Comparison of ENCODE assay signal across 26 cellular contexts in the genomic region with DNA sequence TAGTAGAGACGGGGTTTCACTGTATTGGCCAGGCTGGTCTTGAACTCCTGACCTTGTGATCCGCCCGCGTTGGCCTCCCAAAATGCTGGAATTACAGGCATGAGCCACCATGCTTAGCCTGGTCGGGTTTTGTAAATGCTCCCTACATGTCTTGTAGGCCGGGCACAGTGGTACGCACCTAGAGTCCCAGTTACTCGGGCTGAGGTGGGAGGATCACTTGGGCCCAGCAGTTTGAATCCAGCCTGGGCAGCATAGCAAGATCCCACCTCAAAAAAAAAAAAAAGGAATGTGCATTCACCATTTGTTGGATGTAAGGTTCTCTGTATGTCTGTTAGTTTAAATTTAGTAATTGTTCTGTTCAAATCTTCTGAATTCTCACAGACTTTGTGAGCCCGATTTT.
DNase-seq lines count a peak whose midpoint lies in the region; ATAC-seq, FAIRE-seq and TF ChIP-seq lines count a peak whose summit lies in the region.
"Had no signal": no experiment of that assay in that cellular context is flagged by ENCODE, and none has a peak within 500 bp of the region (broad histone marks: within the 10 kb centered on the region; RNA-seq: fewer than 3 reads in every experiment).

No MANE protein-coding gene starts in this region.

- dilution Hi-C loops in keratinocyte (cut with MboI; ENCODE audit: extremely low pct_ligation_motif_present, low sequenced_read_pairs) = no loop called here

- H3K36me3 ChIP-seq in HEK293 (ENCODE audit: control insufficient read depth in 2 of 2, insufficient read depth in 1 of 2, low read length in 2 of 2) = no peaks in the 10 kb centered on the region
- no peaks in the 10 kb centered on the region for H3K36me3 ChIP-seq in Karpas-422 (ENCODE audit: insufficient read depth, low read length)
- H3K36me3 ChIP-seq in K562 (ENCODE audit: control insufficient read depth, insufficient read depth, low read length) = no peaks in the 10 kb centered on the region
- peaks cover 0 to 11% of the 10 kb centered on the region in 2 experiments for H3K36me3 ChIP-seq in keratinocyte (ENCODE audit: control insufficient read depth in 2 of 2, extremely low read depth in 1 of 2, insufficient read depth in 2 of 2, low read length in 2 of 2)
- H3K36me3 ChIP-seq: BE2C had no signal

- H3K4me1 ChIP-seq in HEK293 (ENCODE audit: control insufficient read depth, insufficient read depth, low read length) = no peaks in the 10 kb centered on the region
- H3K4me1 ChIP-seq in Karpas-422 (ENCODE audit: low read length) = peaks cover 32% of the 10 kb centered on the region
- peaks cover 0 to 8% of the 10 kb centered on the region in 2 experiments; a peak in 4 of 5 replicates for H3K4me1 ChIP-seq in K562 (replicated peaks in 1 of 2; ENCODE audit: control insufficient read depth in 2 of 2, insufficient read depth in 2 of 2, low read length in 2 of 2)
- peaks cover 27% of the 10 kb centered on the region for H3K4me1 ChIP-seq in keratinocyte (ENCODE audit: control insufficient read depth, extremely low read depth, insufficient read depth, low read length)
- H3K4me1 ChIP-seq: BE2C had no signal

- intact Hi-C loops in K562 (cut with micrococcal nuclease) = no loop called here

- ATAC-seq in K562 = no peak
- no peak for ATAC-seq in GM21576 (IDR thresholded peaks at IDR 0.05; ENCODE audit: unreplicated experiment)
- ATAC-seq in HG03457 (IDR thresholded peaks at IDR 0.05; ENCODE audit: unreplicated experiment) = no peak
- ATAC-seq: GM12878 had no signal

- in situ Hi-C loops in K562 (cut with MboI) = no loop called here

- H3K79me2 ChIP-seq in Karpas-422 (ENCODE audit: low read length) (0 out of 2 replicates have a peak, but pooled peaks cover 5% of the 10 kb centered on the region), K562 (ENCODE audit: control insufficient read depth, insufficient read depth, low read length) (no peaks in the 10 kb centered on the region), keratinocyte (ENCODE audit: control insufficient read depth, insufficient read depth, low read length) (no peaks in the 10 kb centered on the region)

- H3K9me3 ChIP-seq in HEK293 (ENCODE audit: control insufficient read depth, insufficient read depth, low read depth, low read length) = no peaks in the 10 kb centered on the region
- H3K9me3 ChIP-seq in Karpas-422 (ENCODE audit: low read length) = peaks cover 3% of the 10 kb centered on the region; the same call in 1 of the 2 replicates
- no peaks in the 10 kb centered on the region for H3K9me3 ChIP-seq in K562 (replicated peaks; ENCODE audit: control insufficient read depth, insufficient read depth, low read depth, low read length)
- H3K9me3 ChIP-seq in keratinocyte (ENCODE audit: control insufficient read depth, low read depth, low read length) = no peaks in the 10 kb centered on the region
- H3K9me3 ChIP-seq: BE2C had no signal

- no peaks in the 10 kb centered on the region for H3K9me2 ChIP-seq in Karpas-422 (replicated peaks; ENCODE audit: insufficient read depth, low read length)

- H3K4me2 ChIP-seq in Karpas-422 (ENCODE audit: low read depth, low read length, poor library complexity, severe bottlenecking) = peak overlapping the region; percentile 68
- no peak overlapping the region for H3K4me2 ChIP-seq in K562 (ENCODE audit: insufficient read depth, low read length)
- H3K4me2 ChIP-seq in keratinocyte (ENCODE audit: control insufficient read depth, extremely low read depth, insufficient read depth, low read depth, low read length) = no peak overlapping the region
- H3K4me2 ChIP-seq: BLaER1 had no signal

- CTCF ChIA-PET in HEK293 (lab: Yijun Ruan, JAX) (no interaction called here), K562 (lab: Yijun Ruan, JAX; ENCODE audit: low intra/inter-chr PET ratio) (no interaction called here)

- H2AFZ ChIP-seq in Karpas-422 (ENCODE audit: low read length) (no peak overlapping the region), K562 (ENCODE audit: low read depth, low read length) (no peak overlapping the region), keratinocyte (ENCODE audit: control insufficient read depth, low read length) (no peak overlapping the region)

- POLR2A ChIA-PET in HEK293 (lab: Yijun Ruan, JAX) = no interaction called here
- POLR2A ChIA-PET in K562 (lab: Yijun Ruan, JAX) = interaction anchor here (0.9 kb wide), 1 partner anchor 43 kb away, joined by 4 read pairs; no protein-coding TSS in a partner anchor

- no peak for TF ChIP-seq RAD21 in K562 (CRISPR knock-in tag; conservative IDR thresholded peaks at IDR 0.05 in 1 of 2, IDR thresholded peaks at IDR 0.05 in 1 of 2)

- H3K9ac ChIP-seq in Karpas-422 (ENCODE audit: low read length) (no peak overlapping the region), K562 (ENCODE audit: insufficient read depth in 1 of 2, low read depth in 2 of 2, low read length in 2 of 2) (no peak overlapping the region), keratinocyte (ENCODE audit: control insufficient read depth, extremely low read depth, insufficient read depth, low read length) (no peak overlapping the region)
- H3K9ac ChIP-seq: BLaER1 had no signal

- H4K20me1 ChIP-seq in Karpas-422 (ENCODE audit: insufficient read depth, low read depth, low read length) = no peaks in the 10 kb centered on the region
- no peaks in the 10 kb centered on the region for H4K20me1 ChIP-seq in K562 (replicated peaks; ENCODE audit: control insufficient read depth, insufficient read depth, low read length)
- H4K20me1 ChIP-seq in keratinocyte (ENCODE audit: control insufficient read depth, extremely low read depth, insufficient read depth, low read length) = no peaks in the 10 kb centered on the region
- H4K20me1 ChIP-seq: BLaER1 had no signal

- FAIRE-seq in K562 (lab: Jason Lieb, UNC) = no peak
- peak; percentile 56 for FAIRE-seq in keratinocyte (lab: Jason Lieb, UNC)
- FAIRE-seq: A204.1, GM12878, GM12892, GM18507 had no signal

- H3K4me3 ChIP-seq in HEK293 (ENCODE audit: low read depth, low read length) (no peak overlapping the region), Karpas-422 (ENCODE audit: low read length) (no peak overlapping the region), K562 (no peak overlapping the region), keratinocyte (ENCODE audit: control insufficient read depth in 2 of 3, extremely low read depth in 1 of 3, insufficient read depth in 2 of 3, low read depth in 1 of 3, low read length in 3 of 3) (no peak overlapping the region)
- H3K4me3 ChIP-seq: BLaER1, GM12878 had no signal

- no peak for TF ChIP-seq POLR2A in K562 (conservative IDR thresholded peaks at IDR 0.05)

- TF ChIP-seq CTCF in HEK293 (tag by site-specific recombination; IDR thresholded peaks at IDR 0.05) (no peak), K562 (IDR thresholded peaks at IDR 0.05 in 2 of 3, conservative IDR thresholded peaks at IDR 0.05 in 1 of 3; ENCODE audit: insufficient read depth in 2 of 3, low read depth in 1 of 3, low read length in 3 of 3) (no peak), keratinocyte (optimal IDR thresholded peaks at IDR 0.05 in 1 of 3, IDR thresholded peaks at IDR 0.05 in 1 of 3, conservative IDR thresholded peaks at IDR 0.05 in 1 of 3; ENCODE audit: extremely low read depth in 1 of 3, insufficient read depth in 2 of 3, low read length in 3 of 3) (no peak)

- no peak for TF ChIP-seq EP300 in K562 (IDR thresholded peaks at IDR 0.05; ENCODE audit: low read length)

- H3K9me1 ChIP-seq in K562 (ENCODE audit: control insufficient read depth, insufficient read depth, low read length) (no peaks in the 10 kb centered on the region), keratinocyte (ENCODE audit: control insufficient read depth, extremely low read depth, insufficient read depth, low read length) (peaks cover 3% of the 10 kb centered on the region)

- H3K27me3 ChIP-seq in Karpas-422 (ENCODE audit: low read length) = no peaks in the 10 kb centered on the region
- no peaks in the 10 kb centered on the region for H3K27me3 ChIP-seq in K562 (ENCODE audit: control insufficient read depth in 2 of 2, insufficient read depth in 2 of 2, low read length in 2 of 2)
- H3K27me3 ChIP-seq in keratinocyte (ENCODE audit: control insufficient read depth, extremely low read depth, insufficient read depth, low read length) = no peaks in the 10 kb centered on the region
- H3K27me3 ChIP-seq: BE2C, BLaER1 had no signal

- H3K27ac ChIP-seq in HEK293 (ENCODE audit: extremely low read depth, low read depth, low read length) (no peak overlapping the region), Karpas-422 (ENCODE audit: low read length) (peak overlapping the region; percentile 75; the same call in 1 of the 2 replicates), K562 (ENCODE audit: extremely low read depth, low read depth, low read length) (no peak overlapping the region), keratinocyte (ENCODE audit: control insufficient read depth, insufficient read depth, low read length) (no peak overlapping the region)
- H3K27ac ChIP-seq: BLaER1 had no signal

- no peak for DNase-seq in Karpas-422
- DNase-seq in K562 (ENCODE audit: extremely low read depth in 1 of 4, low spot score in 3 of 4) = no peak
- no peak for DNase-seq in keratinocyte (ENCODE audit: low read depth, low spot score)
- no peak for DNase-seq in COLO829 (ENCODE audit: low spot score)
- no peak for DNase-seq in activated CD4-positive, alpha-beta T cell treated with anti-CD3 and anti-CD28 coated beads, Interleukin-2, amount 50 U/mL, for 1 hour
- DNase-seq: 8988T; ACHN; BE2C; C1 segment of cervical spinal cord; CD4-positive, alpha-beta memory T cell; CD4-positive, CD25-positive, alpha-beta regulatory T cell; CD8-positive, alpha-beta memory T cell; DMS 273 treated with DMSO at 0.1 percent for 48 hours; DMS153; DMS53; DND-41; EL; GDM1 had no signal

- WGBS in K562 (ENCODE audit: insufficient coverage, low coverage, missing lambda C conversion rate) = 81% methylated on average over 9 of the region's 9 CpGs

- BruUV-seq in K562 (replicated peaks; lab: Mats Ljungman, UMichigan) = no TSS peak

TF ChIP-seq in HEK293, 187 proteins besides CTCF, POLR2A, EP300 and RAD21 (continues in another document):
- peak; percentile 55 for TF ChIP-seq ZNF121 (tag by site-specific recombination; IDR thresholded peaks at IDR 0.05)

TF ChIP-seq in K562, 482 proteins besides CTCF, POLR2A, EP300 and RAD21:
- TF ChIP-seq CBFB (CRISPR knock-in tag; IDR thresholded peaks at IDR 0.05) (no peak), CHD2 (IDR thresholded peaks at IDR 0.05; ENCODE audit: low read depth, low read length) (no peak), RCOR1 (IDR thresholded peaks at IDR 0.05; ENCODE audit: borderline replicate concordance in 1 of 2, low read depth in 2 of 2, low read length in 2 of 2) (no peak), ZNF121 (CRISPR knock-in tag; conservative IDR thresholded peaks at IDR 0.05) (peak; percentile 95), FOXP1 (CRISPR knock-in tag; IDR thresholded peaks at IDR 0.05) (no peak), C11orf30 (IDR thresholded peaks at IDR 0.05; ENCODE audit: low read depth) (no peak), DDX20 (tag; IDR thresholded peaks at IDR 0.05; ENCODE audit: low read depth) (no peak), RBM25 (IDR thresholded peaks at IDR 0.05; ENCODE audit: low read depth, low read length, severe bottlenecking) (peak; percentile 28), TAF9B (IDR thresholded peaks at IDR 0.05; ENCODE audit: partially characterized antibody) (no peak), BMI1 (IDR thresholded peaks at IDR 0.05; ENCODE audit: low read length) (no peak), SRSF3 (IDR thresholded peaks at IDR 0.05; ENCODE audit: insufficient read depth, low read length) (no peak)

Comparison
In these comparisons a context has a peak if more than half of its experiments do, and no peak if none do; other contexts are left out.
1. Of the 44 proteins assayed by ChIP-seq in both K562 and HEK293: peak only in K562: none; only in HEK293: none; in both: ZNF121; in neither: 43.